Comparison of ENCODE assay signal across 9 cellular contexts in genomic region chr11:104897891-104898684, GRCh38. TPM values are rescaled to one million over a fixed set of nuclear protein-coding genes. Genes with fewer than 3 reads are reported as not detected.
DNase-seq lines count a peak whose midpoint lies in the region; ATAC-seq and TF ChIP-seq lines count a peak whose summit lies in the region.
"Had no signal": no experiment of that assay in that cellular context is flagged by ENCODE, and none has a peak within 500 bp of the region (broad histone marks: within the 10 kb centered on the region; RNA-seq: fewer than 3 reads in every experiment).

Gene CASP12, minus strand, starts transcription at chr11:104898460.

- TF ChIP-seq CTCF in psoas muscle (IDR thresholded peaks at IDR 0.05) (no peak), neural progenitor cell (IDR thresholded peaks at IDR 0.05) (no peak), RWPE1 (conservative IDR thresholded peaks at IDR 0.05; ENCODE audit: low read depth) (no peak)

- peak; percentile 9 for TF ChIP-seq POLR2A in GM18951 (IDR thresholded peaks at IDR 0.05; ENCODE audit: extremely low read depth, insufficient read depth, insufficient read length)

- 46 to 51% (median 48%) methylated on average over 9 of the region's 9 CpGs for WGBS in psoas muscle, 3 donors

- no peak within 1 kb of the TSS for H3K4me2 ChIP-seq in neural progenitor cell

- POLR2A ChIA-PET in RWPE1 (lab: Yijun Ruan, JAX; ENCODE audit: low non-redundant PET): no interaction called here

- H3K27me3 Mint-ChIP-seq in neural progenitor cell (ENCODE audit: insufficient read depth, low read depth): no peaks in the 10 kb centered on the region

- in situ Hi-C loops in GM18951 (cut with MboI; ENCODE audit: low sequenced_read_pairs, unreplicated experiment): no loop called here

- H3F3A ChIP-seq in neural progenitor cell (ENCODE audit: low read depth): no peaks in the 10 kb centered on the region

- no peaks in the 10 kb centered on the region for H3K9me3 Mint-ChIP-seq in neural progenitor cell

- H3K4me3 Mint-ChIP-seq in neural progenitor cell: no peak within 1 kb of the TSS

- no peak for DNase-seq in psoas muscle
- no peak for DNase-seq in neural progenitor cell (ENCODE audit: low spot score)
- DNase-seq in RWPE1 (ENCODE audit: low spot score): no peak
- DNase-seq in NCI-H146 (lab: John Stamatoyannopoulos, UW): no peak
- DNase-seq in D341Med (ENCODE audit: low spot score): no peak

- H3K4me1 ChIP-seq in endocrine pancreas (ENCODE audit: control insufficient read depth, insufficient read depth, low read length) (no peaks in the 10 kb centered on the region), psoas muscle (no peaks in the 10 kb centered on the region), neural progenitor cell (no peaks in the 10 kb centered on the region)

- ATAC-seq in HG03159 (IDR thresholded peaks at IDR 0.05; ENCODE audit: unreplicated experiment) (peak; percentile 73), psoas muscle (peak in 1 of 4 donors; percentile 37)

- H3K9me3 ChIP-seq in endocrine pancreas (ENCODE audit: control insufficient read depth, low read length) (no peaks in the 10 kb centered on the region), psoas muscle (no peaks in the 10 kb centered on the region), neural progenitor cell (ENCODE audit: low read depth) (no peaks in the 10 kb centered on the region)

- CTCF ChIA-PET in RWPE1 (lab: Yijun Ruan, JAX): no interaction called here

- intact Hi-C loops in psoas muscle (cut with DNase I): no loop called here

- H3K36me3 Mint-ChIP-seq in neural progenitor cell: no peaks in the 10 kb centered on the region

- H3K9ac ChIP-seq in endocrine pancreas (ENCODE audit: control insufficient read depth, insufficient read depth, low read length) (no peak within 1 kb of the TSS), neural progenitor cell (no peak within 1 kb of the TSS)

- no peak within 1 kb of the TSS for H3K27ac Mint-ChIP-seq in neural progenitor cell

- H3K4me3 ChIP-seq in endocrine pancreas (ENCODE audit: control insufficient read depth, insufficient read depth, low read length) (peak within 1 kb of the TSS; percentile 67), psoas muscle (peak within 1 kb of the TSS; percentile 26), neural progenitor cell (no peak within 1 kb of the TSS)

- H4K20me1 ChIP-seq in neural progenitor cell (ENCODE audit: low read depth): no peaks in the 10 kb centered on the region

- H3K4me1 Mint-ChIP-seq in neural progenitor cell: no peaks in the 10 kb centered on the region

- no peak within 1 kb of the TSS for H2AFZ ChIP-seq in neural progenitor cell (replicated peaks)

- H3K36me3 ChIP-seq in endocrine pancreas (ENCODE audit: control insufficient read depth, insufficient read depth, low read length) (no peaks in the 10 kb centered on the region), psoas muscle (ENCODE audit: insufficient read depth in 1 of 2, low read depth in 1 of 2) (no peaks in the 10 kb centered on the region), neural progenitor cell (no peaks in the 10 kb centered on the region)

- H3K27ac ChIP-seq in psoas muscle (peak within 1 kb of the TSS; percentile 1), neural progenitor cell (no peak within 1 kb of the TSS), RWPE1 (no peak within 1 kb of the TSS)

- no peaks in the 10 kb centered on the region for H3K79me2 ChIP-seq in neural progenitor cell (ENCODE audit: low read depth)

- H3K27me3 ChIP-seq in endocrine pancreas (ENCODE audit: control insufficient read depth, insufficient read depth, low read length) (no peaks in the 10 kb centered on the region), psoas muscle (ENCODE audit: insufficient read depth in 3 of 3, low read length in 2 of 3) (no peaks in the 10 kb centered on the region), neural progenitor cell (no peaks in the 10 kb centered on the region)

RNA-seq across cellular contexts. Expression of gene CASP12, which starts in this region (rescaled TPM):
- not detected for total RNA-seq in psoas muscle
- under 1 TPM in 2 of 3 donors, not detected in 1; 0.10 to 0.38 TPM for polyA plus RNA-seq in psoas muscle
- not detected in 2 replicates for total RNA-seq in neural progenitor cell (ENCODE audit: low replicate concordance)
- total RNA-seq: T-helper 1 cell treated with Interleukin-12 subunit alpha and Interleukin-12 subunit beta and Interleukin-4 antibody, amounts not matched to agents 30 ng/mL and 1 ng/mL, for 36 hours had no signal
